In the genomic region with DNA sequence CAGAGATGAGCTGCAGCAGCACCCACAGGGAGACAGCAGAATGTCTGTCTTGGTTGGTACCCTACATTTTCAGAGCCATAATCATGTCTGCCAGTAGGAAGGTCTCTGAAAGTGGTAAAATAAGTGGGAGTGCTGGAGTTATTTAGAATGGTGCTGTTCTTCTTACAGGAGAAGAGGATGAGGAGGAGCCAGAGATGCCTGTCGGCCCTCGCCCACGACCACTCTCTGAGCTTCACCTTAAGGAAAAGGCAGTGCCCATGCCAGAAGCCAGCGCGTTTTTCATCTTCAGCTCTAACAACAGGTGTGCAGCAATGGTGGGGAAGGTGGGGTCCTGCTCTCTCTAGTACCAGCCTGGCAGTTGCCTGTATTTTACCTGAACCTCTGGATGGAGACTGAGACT, we compare ENCODE assay signal across 18 cellular contexts.
"Had no signal": no experiment of that assay in that cellular context is flagged by ENCODE, and none has a peak within 500 bp of the region (broad histone marks: within the 10 kb centered on the region; RNA-seq: fewer than 3 reads in every experiment).

No MANE protein-coding gene starts in this region.

- H3K27me3 ChIP-seq: dorsolateral prefrontal cortex, esophagus muscularis mucosa, heart right ventricle, left lung had no signal

- H3K36me3 ChIP-seq: gastrocnemius medialis had no signal

- H3K4me1 Mint-ChIP-seq: mesothelial cell of epicardium had no signal

- H3K27ac ChIP-seq: coronary artery, esophagus muscularis mucosa, gastrocnemius medialis, heart right ventricle, left lung, lower lobe of right lung had no signal

- H3K4me1 ChIP-seq: esophagus muscularis mucosa, gastrocnemius medialis, heart right ventricle, left lung, lower lobe of right lung had no signal

- H3K27ac Mint-ChIP-seq: mesothelial cell of epicardium had no signal

- H3K4me3 Mint-ChIP-seq: mesothelial cell of epicardium had no signal

- ATAC-seq: gastrocnemius medialis, heart right ventricle, left cardiac atrium, left lung, left ventricle myocardium superior, lower lobe of right lung, mucosa of descending colon had no signal

- H3K9me3 ChIP-seq: mucosa of descending colon had no signal

- DNase-seq: dermis blood vessel endothelial cell; effector CD4-positive, alpha-beta T cell; effector memory CD4-positive, alpha-beta T cell; foreskin melanocyte; gastrocnemius medialis; glutamatergic neuron; heart right ventricle; hippocampal formation; left cardiac atrium; left lung; left ventricle myocardium superior; lower lobe of right lung; mesenchymal stem cell; mucosa of descending colon had no signal

- H3K4me3 ChIP-seq: coronary artery, dorsolateral prefrontal cortex, esophagus muscularis mucosa, gastrocnemius medialis, heart right ventricle, left lung, lower lobe of right lung, mucosa of descending colon had no signal
